ENCODE assay signal across 8 cellular contexts in the genomic region with DNA sequence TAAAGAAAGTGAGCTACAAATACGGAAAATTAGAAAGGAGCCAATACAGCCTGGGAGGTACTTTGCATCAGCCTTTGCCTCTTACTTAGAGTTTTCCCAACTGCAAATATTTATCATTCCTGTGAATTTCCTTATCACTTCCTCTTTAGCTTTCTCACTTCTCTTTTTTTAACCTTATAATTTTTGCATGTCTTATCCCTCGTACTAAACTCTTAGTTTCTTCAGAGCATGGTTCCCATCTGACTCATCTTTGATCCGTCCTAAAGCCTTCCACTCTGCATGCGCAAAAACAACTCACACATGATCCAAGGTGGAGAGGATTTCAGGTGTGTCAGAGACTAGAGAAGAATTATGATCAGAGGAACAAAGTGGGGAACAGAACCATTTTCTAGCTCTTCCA.
DNase-seq lines count a peak whose midpoint lies in the region; ATAC-seq and TF ChIP-seq lines count a peak whose summit lies in the region.

No MANE protein-coding gene starts in this region.

- ATAC-seq in GM18505 (IDR thresholded peaks at IDR 0.05; ENCODE audit: unreplicated experiment) (peak; percentile 46), HG02610 (IDR thresholded peaks at IDR 0.05; ENCODE audit: unreplicated experiment) (peak; percentile 57)
- ATAC-seq in effector memory CD8-positive, alpha-beta T cell (replicated peaks) = no peak

- H3K4me3 Mint-ChIP-seq in effector memory CD8-positive, alpha-beta T cell = no peak overlapping the region

- TF ChIP-seq POLR2A in GM18505 (IDR thresholded peaks at IDR 0.05; ENCODE audit: borderline replicate concordance, extremely low read depth, insufficient read depth, insufficient read length) = no peak

- H3K4me1 Mint-ChIP-seq in effector memory CD8-positive, alpha-beta T cell (ENCODE audit: low read depth in 2 of 2) = peaks cover 2 to 4% of the 10 kb centered on the region in 2 donors

- H3K27ac Mint-ChIP-seq in effector memory CD8-positive, alpha-beta T cell = no peak overlapping the region

- peak; percentile 68 for DNase-seq in NOMO-1 treated with dmso at 0.1 percent for 144 hours (lab: John Stamatoyannopoulos, UW; ENCODE audit: unreplicated experiment)
- DNase-seq in kidney tubule cell (ENCODE audit: low spot score) = peak; percentile 52
- no peak for DNase-seq in COLO668 (lab: John Stamatoyannopoulos, UW; ENCODE audit: unreplicated experiment)
- no peak for DNase-seq in NCI-H2196 (lab: John Stamatoyannopoulos, UW; ENCODE audit: unreplicated experiment)
- DNase-seq in effector memory CD8-positive, alpha-beta T cell = no peak
- DNase-seq in stimulated activated CD4-positive, alpha-beta T cell treated with anti-CD3 and anti-CD28 coated beads, Interleukin-2, amount 100 ng/mL, for 48 hours = no peak

- no peaks in the 10 kb centered on the region for H3K9me3 Mint-ChIP-seq in effector memory CD8-positive, alpha-beta T cell

- peaks cover 12 to 23% of the 10 kb centered on the region in 2 donors for H3K27me3 Mint-ChIP-seq in effector memory CD8-positive, alpha-beta T cell

- H3K36me3 Mint-ChIP-seq in effector memory CD8-positive, alpha-beta T cell (ENCODE audit: insufficient read depth) = peaks cover 41% of the 10 kb centered on the region

Comparison
In these comparisons a context has a peak if more than half of its experiments do, and no peak if none do; other contexts are left out.
1. DNase-seq: peak in NOMO-1 treated with dmso at 0.1 percent for 144 hours (single experiment) and kidney tubule cell (single experiment); none in COLO668 (single experiment), NCI-H2196 (single experiment), effector memory CD8-positive, alpha-beta T cell (0 of 3) and stimulated activated CD4-positive, alpha-beta T cell treated with anti-CD3 and anti-CD28 coated beads, Interleukin-2, amount 100 ng/mL, for 48 hours (0 of 2).